In genomic region chr2:190789074-190790004, GRCh38 we compare ENCODE assay signal across 1 cellular context.
TF ChIP-seq lines count a peak whose summit lies in the region.

No MANE protein-coding gene starts in this region.

TF ChIP-seq in GM23338, 12 proteins besides CTCF, POLR2A, EP300 and RAD21 (continued from another document):
- no peak for TF ChIP-seq ZNF462 (CRISPR knock-in tag; IDR thresholded peaks at IDR 0.05)
- TF ChIP-seq ZNF331 (CRISPR knock-in tag; IDR thresholded peaks at IDR 0.05; ENCODE audit: low read depth), result no peak
TF ChIP-seq in GM23338: peak in this region for 0.
